1 cellular context compared by ENCODE assay signal in the genomic region with DNA sequence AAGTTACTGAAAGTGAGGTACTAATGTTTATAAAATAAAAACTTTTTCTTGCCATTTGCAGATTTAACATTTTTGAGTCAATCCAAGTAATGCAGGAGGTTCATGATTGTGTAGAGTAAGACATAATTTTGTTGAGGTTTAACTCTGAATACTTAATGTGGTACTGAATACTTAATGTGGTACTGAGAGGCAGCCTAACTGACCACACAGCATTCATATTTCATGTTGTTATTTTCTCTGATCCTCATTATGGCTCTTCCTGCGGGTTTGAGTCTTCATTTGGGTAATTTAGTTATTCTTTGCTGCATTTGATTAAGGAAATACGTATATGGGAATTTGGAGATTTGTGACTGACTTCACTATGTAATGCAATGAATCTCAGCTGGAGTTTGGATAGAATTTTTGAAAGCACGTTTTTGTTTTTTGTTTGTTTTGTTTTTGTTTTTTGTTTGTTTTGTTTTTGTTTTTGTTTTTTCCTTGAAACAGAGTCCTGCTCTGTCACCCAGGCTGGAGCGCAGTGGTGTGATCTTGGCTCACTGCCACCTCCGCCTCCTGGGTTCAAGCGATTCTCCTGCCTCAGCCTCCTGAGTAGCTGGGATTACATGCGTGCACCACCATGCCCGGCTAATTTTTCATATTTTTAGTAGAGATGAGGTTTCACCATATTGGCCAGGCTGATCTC.
TF ChIP-seq lines count a peak whose summit lies in the region.

No MANE protein-coding gene starts in this region.

TF ChIP-seq in K562, 482 proteins besides CTCF, POLR2A, EP300 and RAD21:
- TF ChIP-seq, protein P1, sequence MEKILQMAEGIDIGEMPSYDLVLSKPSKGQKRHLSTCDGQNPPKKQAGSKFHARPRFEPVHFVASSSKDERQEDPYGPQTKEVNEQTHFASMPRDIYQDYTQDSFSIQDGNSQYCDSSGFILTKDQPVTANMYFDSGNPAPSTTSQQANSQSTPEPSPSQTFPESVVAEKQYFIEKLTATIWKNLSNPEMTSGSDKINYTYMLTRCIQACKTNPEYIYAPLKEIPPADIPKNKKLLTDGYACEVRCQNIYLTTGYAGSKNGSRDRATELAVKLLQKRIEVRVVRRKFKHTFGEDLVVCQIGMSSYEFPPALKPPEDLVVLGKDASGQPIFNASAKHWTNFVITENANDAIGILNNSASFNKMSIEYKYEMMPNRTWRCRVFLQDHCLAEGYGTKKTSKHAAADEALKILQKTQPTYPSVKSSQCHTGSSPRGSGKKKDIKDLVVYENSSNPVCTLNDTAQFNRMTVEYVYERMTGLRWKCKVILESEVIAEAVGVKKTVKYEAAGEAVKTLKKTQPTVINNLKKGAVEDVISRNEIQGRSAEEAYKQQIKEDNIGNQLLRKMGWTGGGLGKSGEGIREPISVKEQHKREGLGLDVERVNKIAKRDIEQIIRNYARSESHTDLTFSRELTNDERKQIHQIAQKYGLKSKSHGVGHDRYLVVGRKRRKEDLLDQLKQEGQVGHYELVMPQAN (IDR thresholded peaks at IDR 0.05; ENCODE audit: borderline replicate concordance), result 0 out of 2 replicates have a peak, but pooled peaks have one; percentile 33
- TF ChIP-seq SP1 (CRISPR knock-in tag; IDR thresholded peaks at IDR 0.05) (no peak), ZNF699 (CRISPR knock-in tag; IDR thresholded peaks at IDR 0.05; ENCODE audit: insufficient replicate concordance) (no peak), NFIC (IDR thresholded peaks at IDR 0.05) (peak; percentile 89), LARP7 (IDR thresholded peaks at IDR 0.05) (0 out of 2 replicates have a peak, but pooled peaks have one; percentile 27)
